Comparison of ENCODE assay signal across 11 cellular contexts in genomic region chr16:84527486-84528269, GRCh38. TPM values are rescaled to one million over a fixed set of nuclear protein-coding genes. Genes with fewer than 3 reads are reported as not detected.
DNase-seq lines count a peak whose midpoint lies in the region; ATAC-seq and TF ChIP-seq lines count a peak whose summit lies in the region.
"Had no signal": no experiment of that assay in that cellular context is flagged by ENCODE, and none has a peak within 500 bp of the region (broad histone marks: within the 10 kb centered on the region; RNA-seq: fewer than 3 reads in every experiment).

No MANE protein-coding gene starts in this region.

- peak overlapping the region; percentile 68 for H3K27ac ChIP-seq in SJCRH30

- no peaks in the 10 kb centered on the region for H3K36me3 ChIP-seq in SJCRH30

- H3K27me3 ChIP-seq in SJCRH30, result no peaks in the 10 kb centered on the region

- H3K4me1 Mint-ChIP-seq in CD14-positive monocyte, result peaks cover 36% of the 10 kb centered on the region

- peaks cover 0 to 12% (median 6%) of the 10 kb centered on the region in 3 donors for H3K27me3 Mint-ChIP-seq in CD14-positive monocyte (ENCODE audit: low read depth in 3 of 3)

- TF ChIP-seq CTCF in CD14-positive monocyte (IDR thresholded peaks at IDR 0.05), result no peak

- peaks cover 9 to 16% (median 11%) of the 10 kb centered on the region in 7 donors for H3K9me3 Mint-ChIP-seq in CD14-positive monocyte

- no peaks in the 10 kb centered on the region; the same call in 1 of the 2 replicates for H3K9me3 ChIP-seq in SJCRH30 (replicated peaks)

- H3K4me3 ChIP-seq in SJCRH30, result peak overlapping the region; percentile 46

- H3K27ac Mint-ChIP-seq in CD14-positive monocyte, result peak overlapping the region; percentile 48 to 91 (median 80)
- H3K27ac Mint-ChIP-seq: activated naive CD4-positive, alpha-beta T cell treated with anti-CD3 and anti-CD28 coated beads for 36 hours had no signal

- DNase-seq in CD14-positive monocyte (ENCODE audit: low spot score), result no peak
- DNase-seq in SJCRH30, result no peak
- DNase-seq in fibroblast of gingiva (ENCODE audit: low read depth), result peak; percentile 67
- DNase-seq in pons (ENCODE audit: low spot score), result peak; percentile 45
- no peak for DNase-seq in NCI-H510A (lab: John Stamatoyannopoulos, UW)
- DNase-seq in cerebellar nuclear complex (lab: John Stamatoyannopoulos, UW), result no peak
- DNase-seq: activated naive CD4-positive, alpha-beta T cell treated with anti-CD3 and anti-CD28 coated beads for 36 hours; NCI-H1092 treated with DMSO at 0.1 percent for 48 hours; stimulated activated CD4-positive, alpha-beta T cell treated with anti-CD3 and anti-CD28 coated beads, Interleukin-1b, Interleukin-23, amount 100 ng/mL, for 48 hours had no signal

- H3K4me3 Mint-ChIP-seq in CD14-positive monocyte, result peak overlapping the region in 1 of 2 donors; percentile 57
- H3K4me3 Mint-ChIP-seq: activated naive CD4-positive, alpha-beta T cell treated with anti-CD3 and anti-CD28 coated beads for 36 hours had no signal

- intact Hi-C loops in CD14-positive monocyte (cut with micrococcal nuclease), result no loop called here

- H3K4me1 ChIP-seq in SJCRH30, result peaks cover 7% of the 10 kb centered on the region; the same call in 1 of the 2 replicates

- H3K36me3 Mint-ChIP-seq in CD14-positive monocyte, result peaks cover 3 to 13% of the 10 kb centered on the region in 2 donors

- no peak for ATAC-seq in GM18870 (IDR thresholded peaks at IDR 0.05; ENCODE audit: unreplicated experiment)
- no peak for ATAC-seq in GM19452 (IDR thresholded peaks at IDR 0.05; ENCODE audit: unreplicated experiment)

RNA-seq across cellular contexts. Expression of gene MEAK7, which starts 23.2 kb away (rescaled TPM):
- 1 to 10 TPM; 4.7 to 5.0 TPM for polyA plus RNA-seq in CD14-positive monocyte
- total RNA-seq in SJCRH30 (2014; rRNA removed; shearing (Covaris generic)), result 4.8 and 5.1 TPM in 2 replicates

Comparison
In these comparisons a context has a peak if more than half of its experiments do, and no peak if none do; other contexts are left out.
1. DNase-seq: peak in fibroblast of gingiva (single experiment) and pons (single experiment); none in CD14-positive monocyte (single experiment), SJCRH30 (0 of 2), NCI-H510A (single experiment) and cerebellar nuclear complex (0 of 2).